In the genomic region with DNA sequence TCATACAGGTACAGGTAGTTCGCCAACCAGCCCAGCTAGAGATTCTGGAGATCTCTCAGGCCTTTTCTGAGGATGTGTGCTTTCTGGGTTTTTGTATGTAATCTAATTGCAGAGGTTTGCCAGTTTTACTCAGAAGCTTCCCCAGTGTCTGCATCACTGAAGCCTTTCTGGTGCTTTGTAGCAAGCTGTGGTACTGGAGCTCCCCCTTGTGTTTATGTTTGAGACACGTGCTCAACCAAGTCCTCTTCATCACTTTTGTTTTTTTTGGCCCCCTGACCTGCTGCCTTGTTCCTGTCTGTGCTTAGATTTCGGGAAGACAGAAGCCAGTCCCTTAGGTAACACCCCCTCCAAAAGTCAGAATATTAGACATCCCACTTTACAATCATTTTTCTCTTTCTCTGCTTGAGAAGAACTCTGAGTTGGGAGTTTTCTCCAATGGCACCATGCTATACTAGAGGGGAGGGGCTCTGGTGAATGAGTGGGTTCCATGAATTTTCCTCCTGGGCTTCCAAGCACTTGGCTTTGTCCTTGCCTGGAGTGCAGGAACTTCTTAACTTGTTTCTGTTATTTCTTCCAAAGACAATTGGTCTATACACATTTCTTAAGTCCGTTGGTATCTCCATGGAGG, we compare ENCODE assay signal across 8 cellular contexts.
DNase-seq lines count a peak whose midpoint lies in the region; ATAC-seq and TF ChIP-seq lines count a peak whose summit lies in the region.

No MANE protein-coding gene starts in this region.

- no peaks in the 10 kb centered on the region for H3K4me1 ChIP-seq in ascending aorta
- H3K4me1 ChIP-seq in iPS DF 6.9 (ENCODE audit: control insufficient read depth, insufficient read depth, low read length) = no peaks in the 10 kb centered on the region

- no peaks in the 10 kb centered on the region for H3K27me3 ChIP-seq in ascending aorta
- H3K27me3 ChIP-seq in iPS DF 6.9 (ENCODE audit: control insufficient read depth, insufficient read depth, low read length) = no peaks in the 10 kb centered on the region

- intact Hi-C loops in ascending aorta (cut with DNase I) = no loop called here

- H3K4me3 ChIP-seq in ascending aorta (no peak overlapping the region), iPS DF 6.9 (ENCODE audit: low read length) (no peak overlapping the region)

- H3K9me3 ChIP-seq in ascending aorta (no peaks in the 10 kb centered on the region), iPS DF 6.9 (ENCODE audit: control insufficient read depth, insufficient read depth, low read length) (no peaks in the 10 kb centered on the region)

- WGBS in iPS DF 6.9 (ENCODE audit: insufficient coverage, insufficient read length) = no CpG with 5 or more reads among the region's 4 CpGs

- peak in 2 of 3 experiments; percentile 10 to 44 for TF ChIP-seq CTCF in ascending aorta (IDR thresholded peaks at IDR 0.05)

- H3K36me3 ChIP-seq in ascending aorta = no peaks in the 10 kb centered on the region
- no peaks in the 10 kb centered on the region for H3K36me3 ChIP-seq in iPS DF 6.9 (ENCODE audit: control insufficient read depth, insufficient read depth, low read length)

- ATAC-seq in GM19372 (IDR thresholded peaks at IDR 0.05; ENCODE audit: low read depth, unreplicated experiment) = peak; percentile 94
- peak; percentile 96 for ATAC-seq in HG03354 (IDR thresholded peaks at IDR 0.05; ENCODE audit: poor library complexity, severe bottlenecking, unreplicated experiment)

- DNase-seq in DMS53 treated with DMSO at 0.1 percent for 48 hours (lab: John Stamatoyannopoulos, UW; ENCODE audit: unreplicated experiment) = peak; percentile 50
- peak; percentile 48 for DNase-seq in NCI-H460 (ENCODE audit: extremely low read depth, low read depth)
- no peak for DNase-seq in ascending aorta (ENCODE audit: low spot score in 2 of 2)
- DNase-seq in iPS DF 6.9 (ENCODE audit: low read depth, low spot score) = peak; percentile 75
- DNase-seq in superior temporal gyrus (ENCODE audit: extremely low spot score) = peak; percentile 57
- DNase-seq in cerebellar nuclear complex (lab: John Stamatoyannopoulos, UW) = no peak

- H3K27ac ChIP-seq in ascending aorta (no peak overlapping the region), iPS DF 6.9 (ENCODE audit: low read length) (no peak overlapping the region)

Comparison
In these comparisons a context has a peak if more than half of its experiments do, and no peak if none do; other contexts are left out.
1. DNase-seq: peak in DMS53 treated with DMSO at 0.1 percent for 48 hours (single experiment), NCI-H460 (single experiment), iPS DF 6.9 (single experiment) and superior temporal gyrus (single experiment); none in ascending aorta (0 of 2) and cerebellar nuclear complex (0 of 2).